ENCODE assay signal across 1 cellular context in genomic region chr5:133247145-133247709, GRCh38.
TF ChIP-seq lines count a peak whose summit lies in the region.

No MANE protein-coding gene starts in this region.

TF ChIP-seq in HCT116, 20 proteins besides CTCF, POLR2A, EP300 and RAD21 (continued from another document):
- TF ChIP-seq REST (IDR thresholded peaks at IDR 0.05; ENCODE audit: low read depth), result no peak
